In genomic region chr17:39116224-39116623, GRCh38 we compare ENCODE assay signal across 18 cellular contexts. TPM values are rescaled to one million over a fixed set of nuclear protein-coding genes. Genes with fewer than 3 reads are reported as not detected.
A peak's percentile ranks its signal among the peaks of the same experiment; 100 is the strongest.
DNase-seq lines count a peak whose midpoint lies in the region; ATAC-seq, FAIRE-seq and TF ChIP-seq lines count a peak whose summit lies in the region.
"Had no signal": no experiment of that assay in that cellular context is flagged by ENCODE, and none has a peak within 500 bp of the region (broad histone marks: within the 10 kb centered on the region; RNA-seq: fewer than 3 reads in every experiment).

No MANE protein-coding gene starts in this region.

- no peaks in the 10 kb centered on the region for H4K20me1 ChIP-seq in K562 (replicated peaks; ENCODE audit: control insufficient read depth, insufficient read depth, low read length)

- H3K27ac ChIP-seq in right atrium auricular region (no peak overlapping the region), K562 (ENCODE audit: extremely low read depth, low read depth, low read length) (no peak overlapping the region)

- BruUV-seq in K562 (replicated peaks; lab: Mats Ljungman, UMichigan), result no TSS peak

- FAIRE-seq in K562 (lab: Jason Lieb, UNC), result no peak
- FAIRE-seq: A549, D721Med, H54 had no signal

- H3K4me1 ChIP-seq in right atrium auricular region, result peaks cover 0 to 4% of the 10 kb centered on the region in 2 donors
- H3K4me1 ChIP-seq in K562 (replicated peaks in 1 of 2; ENCODE audit: control insufficient read depth in 2 of 2, insufficient read depth in 2 of 2, low read length in 2 of 2), result peaks cover 6 to 8% of the 10 kb centered on the region in 2 experiments; a peak in 3 of 5 replicates
- H3K4me1 ChIP-seq: A549 had no signal

- H3K4me2 ChIP-seq in K562 (ENCODE audit: insufficient read depth, low read length), result no peak overlapping the region
- H3K4me2 ChIP-seq: A549 had no signal

- TF ChIP-seq RAD21 in K562 (CRISPR knock-in tag; conservative IDR thresholded peaks at IDR 0.05 in 1 of 2, IDR thresholded peaks at IDR 0.05 in 1 of 2), result no peak

- H3K36me3 ChIP-seq in right atrium auricular region (no peaks in the 10 kb centered on the region), K562 (ENCODE audit: control insufficient read depth, insufficient read depth, low read length) (no peaks in the 10 kb centered on the region)

- in situ Hi-C loops in K562 (cut with MboI), result no loop called here

- CTCF ChIA-PET in K562 (lab: Yijun Ruan, JAX; ENCODE audit: low intra/inter-chr PET ratio), result no interaction called here

- no peaks in the 10 kb centered on the region for H3K79me2 ChIP-seq in K562 (ENCODE audit: control insufficient read depth, insufficient read depth, low read length)

- H3K27me3 ChIP-seq in right atrium auricular region (no peaks in the 10 kb centered on the region), K562 (ENCODE audit: control insufficient read depth in 2 of 2, insufficient read depth in 2 of 2, low read length in 2 of 2) (peaks cover 11 to 53% of the 10 kb centered on the region in 2 experiments)

- POLR2A ChIA-PET in K562 (lab: Yijun Ruan, JAX), result interaction anchor here (0.7 kb wide), 3 partner anchors 16 to 734 kb away, joined by 3 to 5 read pairs (median 3); no protein-coding TSS in a partner anchor

- no peaks in the 10 kb centered on the region for H3K9me3 ChIP-seq in right atrium auricular region
- no peaks in the 10 kb centered on the region for H3K9me3 ChIP-seq in K562 (replicated peaks; ENCODE audit: control insufficient read depth, insufficient read depth, low read depth, low read length)
- H3K9me3 ChIP-seq: A549 had no signal

- H3K9ac ChIP-seq in K562 (ENCODE audit: insufficient read depth in 1 of 2, low read depth in 2 of 2, low read length in 2 of 2), result no peak overlapping the region

- TF ChIP-seq CTCF in right atrium auricular region (IDR thresholded peaks at IDR 0.05) (no peak), K562 (IDR thresholded peaks at IDR 0.05 in 2 of 3, conservative IDR thresholded peaks at IDR 0.05 in 1 of 3; ENCODE audit: insufficient read depth in 2 of 3, low read depth in 1 of 3, low read length in 3 of 3) (no peak)

- H3K9me1 ChIP-seq in K562 (ENCODE audit: control insufficient read depth, insufficient read depth, low read length), result no peaks in the 10 kb centered on the region

- DNase-seq in left ventricle myocardium superior (peak; percentile 18), right atrium auricular region (ENCODE audit: low spot score) (no peak), K562 (ENCODE audit: extremely low read depth in 1 of 4, low spot score in 3 of 4) (no peak), middle frontal gyrus (ENCODE audit: extremely low spot score, low spot score) (peak; percentile 29), superior temporal gyrus (ENCODE audit: extremely low spot score) (peak; percentile 45), cerebellar cortex (ENCODE audit: low spot score) (no peak), dedifferentiated amniotic fluid mesenchymal stem cell (ENCODE audit: extremely low spot score) (no peak)
- DNase-seq: CD8-positive, alpha-beta T cell; COR-L47; DMS153 had no signal

- no peak for TF ChIP-seq EP300 in K562 (IDR thresholded peaks at IDR 0.05; ENCODE audit: low read length)

- 2% methylated on average over 3 of the region's 3 CpGs for WGBS in K562 (ENCODE audit: insufficient coverage, low coverage, missing lambda C conversion rate)

- TF ChIP-seq POLR2A in K562 (conservative IDR thresholded peaks at IDR 0.05), result no peak

- intact Hi-C loops in left ventricle myocardium superior (cut with micrococcal nuclease), result no loop called here
- intact Hi-C loops in K562 (cut with micrococcal nuclease), result no loop called here

- ATAC-seq in left ventricle myocardium superior (no peak), K562 (no peak), GM18873 (IDR thresholded peaks at IDR 0.05; ENCODE audit: low FRiP score, unreplicated experiment) (no peak)
- ATAC-seq: A549; CD8-positive, alpha-beta T cell had no signal

- no peak overlapping the region for H3K4me3 ChIP-seq in right atrium auricular region
- no peak overlapping the region for H3K4me3 ChIP-seq in K562
- H3K4me3 ChIP-seq: A549 had no signal

- H2AFZ ChIP-seq in K562 (ENCODE audit: low read depth, low read length), result no peak overlapping the region

TF ChIP-seq in K562, 482 proteins besides CTCF, POLR2A, EP300 and RAD21:
- TF ChIP-seq TGIF2 (CRISPR knock-in tag; IDR thresholded peaks at IDR 0.05) (no peak), ZNF239 (CRISPR knock-in tag; IDR thresholded peaks at IDR 0.05) (peak; percentile 54; the same call in 1 of the 2 replicates)

RNA-seq across cellular contexts. Expression of gene PLXDC1, which starts 35.2 kb away (rescaled TPM):
- total RNA-seq in left ventricle myocardium superior (15.8 TPM), right atrium auricular region (1 to 10 TPM; 4.6 to 9.3 TPM), K562 (2014; rRNA removed) (not detected in 2 replicates), K562 (2014; rRNA removed; fragmentation: Illumina TruSeq; extraction: Trizol) (not detected in 2 replicates), K562 (2015; rRNA removed; fragmentation: Illumina TruSeq; extraction: Trizol) (not detected in 2 replicates), K562 (2021) (not detected in 2 replicates)
- total RNA-seq in K562 (2011; cell fraction: chromatin; rRNA removed; ENCODE audit: low replicate concordance), result not detected in 2 replicates
- total RNA-seq in K562 (2011; cell fraction: nucleolus; rRNA removed), result not detected in 2 replicates
- total RNA-seq in K562 (2011; cell fraction: nucleoplasm; rRNA removed), result not detected in 2 replicates
- polyA plus RNA-seq in K562 (2011; rRNA removed) (0.11 TPM in 1 of 2 replicates, not detected in the other), K562 (2014; fragmentation: Illumina TruSeq; extraction: Trizol) (not detected in 2 replicates), K562 (2014; fragmentation: Nextera tagmentation; extraction: Ambion mirVana) (not detected), K562 (2014; rRNA removed) (not detected in 2 replicates)
- not detected in 2 replicates for polyA plus RNA-seq in K562 (2011; cell fraction: cytosol; rRNA removed)
- 0.21 and 0.29 TPM in 2 replicates for polyA plus RNA-seq in K562 (2011; cell fraction: nucleus; rRNA removed)
- 0.01 and 0.03 TPM in 2 replicates for polyA plus RNA-seq in K562 (2012)
- not detected in 2 replicates for polyA minus RNA-seq in K562 (2011; rRNA and poly(A)+ RNA removed)
- not detected in 2 replicates for polyA minus RNA-seq in K562 (2011; cell fraction: cytosol; rRNA and poly(A)+ RNA removed)
- not detected in 2 replicates for polyA minus RNA-seq in K562 (2011; cell fraction: nucleus; rRNA and poly(A)+ RNA removed)
- polyA plus RNA-seq: CD14-positive monocyte had no signal

RNA-seq across cellular contexts. Expression of gene ARL5C, which starts 49.7 kb away (rescaled TPM):
- total RNA-seq in left ventricle myocardium superior (not detected), right atrium auricular region (not detected), K562 (2014; rRNA removed) (not detected in 2 replicates), K562 (2014; rRNA removed; fragmentation: Illumina TruSeq; extraction: Trizol) (not detected in 2 replicates), K562 (2015; rRNA removed; fragmentation: Illumina TruSeq; extraction: Trizol) (not detected in 2 replicates), K562 (2021) (not detected in 2 replicates)
- 0.16 TPM in 1 of 2 replicates, not detected in the other for total RNA-seq in K562 (2011; cell fraction: chromatin; rRNA removed; ENCODE audit: low replicate concordance)
- total RNA-seq in K562 (2011; cell fraction: nucleolus; rRNA removed), result not detected in 2 replicates
- total RNA-seq in K562 (2011; cell fraction: nucleoplasm; rRNA removed), result not detected in 2 replicates
- polyA plus RNA-seq in K562 (2011; rRNA removed) (not detected in 2 replicates), K562 (2014; fragmentation: Illumina TruSeq; extraction: Trizol) (not detected in 2 replicates), K562 (2014; fragmentation: Nextera tagmentation; extraction: Ambion mirVana) (not detected), K562 (2014; rRNA removed) (not detected in 2 replicates)
- not detected in 2 replicates for polyA plus RNA-seq in K562 (2011; cell fraction: cytosol; rRNA removed)
- polyA plus RNA-seq in K562 (2011; cell fraction: nucleus; rRNA removed), result not detected in 2 replicates
- polyA plus RNA-seq in K562 (2012), result not detected in 2 replicates
- polyA minus RNA-seq in K562 (2011; rRNA and poly(A)+ RNA removed), result not detected in 2 replicates
- polyA minus RNA-seq in K562 (2011; cell fraction: cytosol; rRNA and poly(A)+ RNA removed), result not detected in 2 replicates
- polyA minus RNA-seq in K562 (2011; cell fraction: nucleus; rRNA and poly(A)+ RNA removed), result not detected in 2 replicates
- total RNA-seq: CD8-positive, alpha-beta T cell; Daoy had no signal
- polyA plus RNA-seq: A549, AG04450, BJ, CD14-positive monocyte had no signal

Comparison
In these comparisons a context has a peak if more than half of its experiments do, and no peak if none do; other contexts are left out.
1. DNase-seq: peak in left ventricle myocardium superior (single experiment), middle frontal gyrus (single experiment) and superior temporal gyrus (single experiment); none in right atrium auricular region (single experiment), K562 (0 of 4), cerebellar cortex (single experiment) and dedifferentiated amniotic fluid mesenchymal stem cell (single experiment).
2. RNA of gene PLXDC1, which starts 35.2 kb away (total RNA-seq): 15.8 TPM in left ventricle myocardium superior (single experiment) and 4.6 to 9.3 TPM in right atrium auricular region; not detected in K562; every median in the first group is over 4 times any median in the second.